Comparison of ENCODE assay signal across 2 cellular contexts in genomic region chr11:35381720-35382322, GRCh38.
A peak's percentile ranks its signal among the peaks of the same experiment; 100 is the strongest.
TF ChIP-seq lines count a peak whose summit lies in the region.

No MANE protein-coding gene starts in this region.

TF ChIP-seq in HepG2, 621 proteins besides CTCF, POLR2A, EP300 and RAD21:
- TF ChIP-seq ZNF629 (CRISPR knock-in tag; conservative IDR thresholded peaks at IDR 0.05) (peak; percentile 74), DMAP1 (CRISPR knock-in tag; IDR thresholded peaks at IDR 0.05) (no peak), SP140L (CRISPR knock-in tag; IDR thresholded peaks at IDR 0.05; ENCODE audit: borderline replicate concordance) (no peak), MAFF (IDR thresholded peaks at IDR 0.05; ENCODE audit: low read depth, low read length) (no peak)
TF ChIP-seq in HepG2: peak in this region for 1.

TF ChIP-seq in K562, 482 proteins besides CTCF, POLR2A, EP300 and RAD21:
- TF ChIP-seq GATAD2B (IDR thresholded peaks at IDR 0.05; ENCODE audit: borderline replicate concordance): no peak
- TF ChIP-seq ZNF551 (CRISPR knock-in tag; IDR thresholded peaks at IDR 0.05): no peak
- peak; percentile 24 for TF ChIP-seq MEIS2 (IDR thresholded peaks at IDR 0.05; ENCODE audit: partially characterized antibody)
- no peak for TF ChIP-seq HINFP (tag; conservative IDR thresholded peaks at IDR 0.05; ENCODE audit: low read depth)
- no peak for TF ChIP-seq ZNF280A (IDR thresholded peaks at IDR 0.05; ENCODE audit: low read depth, partially characterized antibody)
- peak; percentile 82 for TF ChIP-seq ADNP (tag; IDR thresholded peaks at IDR 0.05)
- TF ChIP-seq SOX6 (IDR thresholded peaks at IDR 0.05): 0 out of 2 replicates have a peak, but pooled peaks have one; percentile 12
- peak; percentile 47; the same call in 1 of the 2 replicates for TF ChIP-seq ZNF175 (CRISPR knock-in tag; IDR thresholded peaks at IDR 0.05; ENCODE audit: low read depth)
- peak; percentile 89 for TF ChIP-seq RBM25 (IDR thresholded peaks at IDR 0.05; ENCODE audit: low read depth, low read length, severe bottlenecking)
- TF ChIP-seq IRF9 (tag; IDR thresholded peaks at IDR 0.05): peak; percentile 31; the same call in 1 of the 2 replicates
- no peak for TF ChIP-seq SMARCA4 (IDR thresholded peaks at IDR 0.05)
- no peak for TF ChIP-seq ZNF707 (CRISPR knock-in tag; conservative IDR thresholded peaks at IDR 0.05)
- TF ChIP-seq ZBTB40 (IDR thresholded peaks at IDR 0.05): no peak
- no peak for TF ChIP-seq ZBTB40 (CRISPR knock-in tag; IDR thresholded peaks at IDR 0.05)
- no peak for TF ChIP-seq TRIM28 (IDR thresholded peaks at IDR 0.05)
- no peak for TF ChIP-seq CREB1 (IDR thresholded peaks at IDR 0.05)
- TF ChIP-seq CREB1 (CRISPR knock-in tag; IDR thresholded peaks at IDR 0.05): no peak
- TF ChIP-seq CBX8 (IDR thresholded peaks at IDR 0.05; ENCODE audit: borderline replicate concordance, extremely low read depth, low read depth, low read length, poor library complexity, severe bottlenecking): no peak
- peak; percentile 58 for TF ChIP-seq ATF3 (IDR thresholded peaks at IDR 0.05)
- TF ChIP-seq ATF3 (CRISPR knock-in tag; conservative IDR thresholded peaks at IDR 0.05): no peak
- TF ChIP-seq BACH1 (tag; IDR thresholded peaks at IDR 0.05): no peak
- TF ChIP-seq CEBPG (CRISPR knock-in tag; IDR thresholded peaks at IDR 0.05): 0 out of 2 replicates have a peak, but pooled peaks have one; percentile 29
- TF ChIP-seq CEBPG (tag; conservative IDR thresholded peaks at IDR 0.05 in 1 of 2, IDR thresholded peaks at IDR 0.05 in 1 of 2): peak; percentile 57 to 95
